Comparison of ENCODE assay signal across 7 cellular contexts in the genomic region with DNA sequence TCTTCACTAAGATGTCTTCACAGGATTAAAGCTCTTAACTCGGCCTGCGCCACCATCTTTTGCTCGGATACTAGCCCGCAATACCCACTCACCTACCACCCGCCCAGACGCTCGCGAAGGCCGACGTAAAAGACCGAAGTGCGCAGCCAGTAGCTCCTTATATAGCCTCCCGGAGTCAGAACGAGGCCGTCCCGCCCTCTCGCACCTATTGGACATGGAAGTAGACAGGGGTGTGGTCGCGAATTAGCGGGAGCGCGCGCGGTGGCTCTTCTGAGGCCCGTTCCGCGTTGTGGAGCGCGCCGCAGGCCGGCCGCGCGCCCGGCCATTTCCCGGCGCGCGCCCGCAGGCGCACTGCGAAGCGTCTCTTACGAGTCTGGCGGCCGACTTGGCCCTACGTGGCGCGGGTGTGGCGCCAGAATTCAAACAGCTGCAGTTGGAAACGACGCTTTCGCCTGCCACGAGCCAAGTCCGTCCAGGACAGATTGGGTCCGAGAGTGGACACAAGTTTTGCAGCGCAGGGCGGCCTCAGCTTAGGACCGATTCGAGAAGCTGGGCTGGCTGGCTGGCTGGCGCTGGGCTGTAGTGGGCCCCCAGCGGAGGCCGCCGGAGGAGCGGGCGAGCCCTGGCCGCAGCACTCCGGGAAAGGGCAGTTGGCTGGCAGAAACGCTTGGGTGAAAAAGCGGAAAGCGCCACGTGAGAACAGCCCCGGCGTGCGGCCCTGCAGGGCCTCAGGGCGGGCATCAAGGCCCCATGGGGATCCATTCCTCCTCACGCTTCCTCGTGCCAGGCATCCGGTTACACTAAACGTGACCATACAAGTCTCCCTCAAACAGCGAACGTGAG. TPM values are rescaled to one million over a fixed set of nuclear protein-coding genes. Genes with fewer than 3 reads are reported as not detected.
DNase-seq lines count a peak whose midpoint lies in the region; ATAC-seq and TF ChIP-seq lines count a peak whose summit lies in the region.

No MANE protein-coding gene starts in this region.

- no peaks in the 10 kb centered on the region for H3K27me3 Mint-ChIP-seq in T-helper 2 cell treated with Interferon-gamma antibody and Interleukin-4, amounts not matched to agents 5 μg/mL and 100 μg/mL, for 36 hours (ENCODE audit: low read depth)

- H3K4me1 Mint-ChIP-seq in T-helper 2 cell treated with Interferon-gamma antibody and Interleukin-4, amounts not matched to agents 5 μg/mL and 100 μg/mL, for 36 hours (ENCODE audit: low read depth): peaks cover 44% of the 10 kb centered on the region

- peak overlapping the region; percentile 91 for H3K27ac Mint-ChIP-seq in T-helper 2 cell treated with Interferon-gamma antibody and Interleukin-4, amounts not matched to agents 5 μg/mL and 100 μg/mL, for 36 hours

- H3K27ac ChIP-seq in hepatocyte: peak overlapping the region; percentile 82

- ATAC-seq in GM18505 (IDR thresholded peaks at IDR 0.05; ENCODE audit: unreplicated experiment) (peak; percentile 84), HG02970 (IDR thresholded peaks at IDR 0.05; ENCODE audit: low FRiP score, unreplicated experiment) (peak; percentile 90)

- H3K4me3 Mint-ChIP-seq in T-helper 2 cell treated with Interferon-gamma antibody and Interleukin-4, amounts not matched to agents 5 μg/mL and 100 μg/mL, for 36 hours: peak overlapping the region; percentile 99

- TF ChIP-seq POLR2A in GM18505 (IDR thresholded peaks at IDR 0.05; ENCODE audit: borderline replicate concordance, extremely low read depth, insufficient read depth, insufficient read length): peak; percentile 100

- H3K36me3 ChIP-seq in hepatocyte (replicated peaks; ENCODE audit: insufficient read depth, low read depth): no peaks in the 10 kb centered on the region

- no peaks in the 10 kb centered on the region for H3K9me3 ChIP-seq in hepatocyte (ENCODE audit: low read depth)

- H3K9me2 ChIP-seq in hepatocyte (replicated peaks; ENCODE audit: insufficient read depth): no peaks in the 10 kb centered on the region

- peaks cover 46% of the 10 kb centered on the region for H3K79me2 ChIP-seq in hepatocyte

- in situ Hi-C loops in astrocyte of the cerebellum (cut with HindIII; ENCODE audit: low sequenced_read_pairs): loop anchor here (5.0 kb wide), 2 partner anchors 87 to 327 kb away; a partner anchor contains a TSS

- peak overlapping the region; percentile 85 for H2AFZ ChIP-seq in hepatocyte

- DNase-seq in NCI-H187 treated with DMSO at 0.1 percent for 48 hours (lab: John Stamatoyannopoulos, UW) (peak; percentile 91), astrocyte of the cerebellum (ENCODE audit: low read depth) (peak; percentile 98), hepatocyte (ENCODE audit: low spot score) (peak; percentile 99), retina (peak; percentile 100)
- DNase-seq in T-helper 2 cell treated with Interferon-gamma antibody and Interleukin-4, amounts not matched to agents 5 μg/mL and 100 μg/mL, for 36 hours (ENCODE audit: low spot score): peak; percentile 98

- H3K4me1 ChIP-seq in hepatocyte (ENCODE audit: insufficient read depth): peaks cover 20% of the 10 kb centered on the region

- TF ChIP-seq CTCF in astrocyte of the cerebellum (IDR thresholded peaks at IDR 0.05; ENCODE audit: low read depth, low read length, missing control alignments): no peak
- TF ChIP-seq CTCF in hepatocyte (IDR thresholded peaks at IDR 0.05; ENCODE audit: poor library complexity): no peak

- H3K9me3 Mint-ChIP-seq in T-helper 2 cell treated with Interferon-gamma antibody and Interleukin-4, amounts not matched to agents 5 μg/mL and 100 μg/mL, for 36 hours: peaks cover 7% of the 10 kb centered on the region

- peaks cover 34% of the 10 kb centered on the region for H4K20me1 ChIP-seq in hepatocyte (ENCODE audit: insufficient read depth, poor library complexity, severe bottlenecking)

- H3K36me3 Mint-ChIP-seq in T-helper 2 cell treated with Interferon-gamma antibody and Interleukin-4, amounts not matched to agents 5 μg/mL and 100 μg/mL, for 36 hours (ENCODE audit: low read depth): peaks cover 59% of the 10 kb centered on the region

- WGBS in hepatocyte (ENCODE audit: low lambda C conversion rate, missing lambda C conversion rate): 1% methylated on average over 82 of the region's 82 CpGs

- H3K4me3 ChIP-seq in astrocyte of the cerebellum (ENCODE audit: low read depth, low read length) (peak overlapping the region; percentile 75), hepatocyte (peak overlapping the region; percentile 63)

- peak overlapping the region; percentile 85 for H3K4me2 ChIP-seq in hepatocyte

- H3K27me3 ChIP-seq in hepatocyte: no peaks in the 10 kb centered on the region

RNA-seq across cellular contexts. Expression of a gene that starts 36.1 kb away (rescaled TPM):
- 65.2 and 78.1 TPM in 2 replicates for total RNA-seq in hepatocyte
- 49.7 and 62.1 TPM in 2 replicates for polyA plus RNA-seq in hepatocyte

Comparison
In these comparisons a context has a peak if more than half of its experiments do, and no peak if none do; other contexts are left out.
1. Peak in every context shown above with its lines: DNase-seq, ATAC-seq, H3K4me3 ChIP-seq and H3K27ac ChIP-seq.